19 cellular contexts compared by ENCODE assay signal in the genomic region with DNA sequence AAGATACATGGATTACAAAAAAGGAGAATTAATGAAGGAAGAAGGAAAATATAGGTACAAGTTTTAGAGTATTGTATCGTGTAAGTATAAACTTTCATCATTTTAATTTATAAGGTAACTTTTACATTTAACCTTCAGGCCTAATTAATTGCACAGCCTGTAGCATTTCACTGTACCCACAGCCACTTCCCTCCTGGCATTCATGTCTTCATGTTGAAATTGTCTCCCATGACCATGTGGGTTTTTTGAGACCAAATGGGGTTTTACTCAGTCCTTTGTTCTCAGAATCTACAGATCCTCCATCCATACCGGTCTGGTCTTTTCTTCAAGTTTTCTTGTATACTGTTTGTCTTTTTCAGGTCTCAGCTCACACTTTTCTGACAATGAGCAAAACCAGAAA.
"Had no signal": no experiment of that assay in that cellular context is flagged by ENCODE, and none has a peak within 500 bp of the region (broad histone marks: within the 10 kb centered on the region; RNA-seq: fewer than 3 reads in every experiment).

No MANE protein-coding gene starts in this region.

- H3K4me3 ChIP-seq: esophagus squamous epithelium, gastrocnemius medialis, heart right ventricle, left lung, lower lobe of right lung, mucosa of descending colon had no signal

- H3K27me3 ChIP-seq: esophagus squamous epithelium, gastrocnemius medialis, left lung had no signal

- H3K4me1 ChIP-seq: esophagus squamous epithelium, gastrocnemius medialis, heart right ventricle, left lung, lower lobe of right lung had no signal

- H3K9me3 ChIP-seq: esophagus squamous epithelium, gastrocnemius medialis, left lung, lower lobe of right lung, mucosa of descending colon had no signal

- H3K36me3 ChIP-seq: esophagus squamous epithelium, gastrocnemius medialis, heart right ventricle, left lung, lower lobe of right lung had no signal

- ATAC-seq: effector memory CD8-positive, alpha-beta T cell; esophagus mucosa; gastrocnemius medialis; heart right ventricle; left cardiac atrium; left lung; left ventricle myocardium superior; lower lobe of right lung had no signal

- DNase-seq: cortex of kidney; effector CD8-positive, alpha-beta T cell; effector memory CD8-positive, alpha-beta T cell; endodermal cell; erythroblast; esophagus squamous epithelium; foreskin melanocyte; gastrocnemius medialis; glutamatergic neuron; head of caudate nucleus; heart right ventricle; hippocampal formation; left cardiac atrium; left lung; left ventricle myocardium superior; lower lobe of right lung; mucosa of descending colon had no signal

- H3K27ac ChIP-seq: epithelial cell of prostate, esophagus squamous epithelium, gastrocnemius medialis, heart right ventricle, left lung, lower lobe of right lung had no signal
